1 cellular context compared by ENCODE assay signal in the genomic region with DNA sequence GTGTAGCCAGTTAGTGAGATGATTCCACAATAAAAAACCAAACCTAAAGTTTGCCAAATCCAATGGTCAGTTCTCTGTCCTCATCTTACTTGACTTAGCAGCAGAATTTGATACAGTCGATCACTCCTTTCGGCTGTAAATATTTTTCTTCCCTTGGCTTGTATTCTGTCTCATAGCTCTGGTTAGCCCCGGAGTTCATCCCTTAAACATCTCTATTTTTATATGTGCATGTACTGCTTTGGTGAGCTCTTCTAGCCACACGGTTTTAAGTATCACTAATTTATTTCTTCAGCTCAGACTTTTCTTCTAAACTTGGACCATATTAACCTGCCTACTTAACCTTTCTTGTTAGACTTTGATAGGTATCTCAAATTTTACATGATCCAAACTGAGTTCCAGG.
TF ChIP-seq lines count a peak whose summit lies in the region.

No MANE protein-coding gene starts in this region.

TF ChIP-seq in K562, 482 proteins besides CTCF, POLR2A, EP300 and RAD21:
- TF ChIP-seq KLF1 (tag; IDR thresholded peaks at IDR 0.05), result no peak
- TF ChIP-seq ZNF354B (CRISPR knock-in tag; IDR thresholded peaks at IDR 0.05), result no peak
- TF ChIP-seq ZNF561 (CRISPR knock-in tag; conservative IDR thresholded peaks at IDR 0.05), result no peak
- TF ChIP-seq ZNF699 (CRISPR knock-in tag; IDR thresholded peaks at IDR 0.05; ENCODE audit: insufficient replicate concordance), result no peak
- TF ChIP-seq ETV5 (CRISPR knock-in tag; IDR thresholded peaks at IDR 0.05; ENCODE audit: low read depth), result no peak
- TF ChIP-seq HMGN3 (IDR thresholded peaks at IDR 0.05; ENCODE audit: borderline replicate concordance, extremely low read depth, insufficient read length, low read depth, low read length), result no peak
- TF ChIP-seq, protein P1, sequence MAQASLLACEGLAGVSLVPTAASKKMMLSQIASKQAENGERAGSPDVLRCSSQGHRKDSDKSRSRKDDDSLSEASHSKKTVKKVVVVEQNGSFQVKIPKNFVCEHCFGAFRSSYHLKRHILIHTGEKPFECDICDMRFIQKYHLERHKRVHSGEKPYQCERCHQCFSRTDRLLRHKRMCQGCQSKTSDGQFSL (CRISPR knock-in tag; IDR thresholded peaks at IDR 0.05), result no peak
- TF ChIP-seq, protein P1 (tag; IDR thresholded peaks at IDR 0.05), result no peak
- no peak for TF ChIP-seq MEIS2 (IDR thresholded peaks at IDR 0.05; ENCODE audit: partially characterized antibody)
- TF ChIP-seq ZNF830 (CRISPR knock-in tag; IDR thresholded peaks at IDR 0.05), result no peak
- TF ChIP-seq NELFE (IDR thresholded peaks at IDR 0.05; ENCODE audit: insufficient read depth, insufficient read length), result no peak
- no peak for TF ChIP-seq SRSF7 (optimal IDR thresholded peaks at IDR 0.05; ENCODE audit: low read depth, low read length)
- no peak for TF ChIP-seq ZKSCAN1 (IDR thresholded peaks at IDR 0.05; ENCODE audit: low read depth, low read length)
- TF ChIP-seq, protein P2, sequence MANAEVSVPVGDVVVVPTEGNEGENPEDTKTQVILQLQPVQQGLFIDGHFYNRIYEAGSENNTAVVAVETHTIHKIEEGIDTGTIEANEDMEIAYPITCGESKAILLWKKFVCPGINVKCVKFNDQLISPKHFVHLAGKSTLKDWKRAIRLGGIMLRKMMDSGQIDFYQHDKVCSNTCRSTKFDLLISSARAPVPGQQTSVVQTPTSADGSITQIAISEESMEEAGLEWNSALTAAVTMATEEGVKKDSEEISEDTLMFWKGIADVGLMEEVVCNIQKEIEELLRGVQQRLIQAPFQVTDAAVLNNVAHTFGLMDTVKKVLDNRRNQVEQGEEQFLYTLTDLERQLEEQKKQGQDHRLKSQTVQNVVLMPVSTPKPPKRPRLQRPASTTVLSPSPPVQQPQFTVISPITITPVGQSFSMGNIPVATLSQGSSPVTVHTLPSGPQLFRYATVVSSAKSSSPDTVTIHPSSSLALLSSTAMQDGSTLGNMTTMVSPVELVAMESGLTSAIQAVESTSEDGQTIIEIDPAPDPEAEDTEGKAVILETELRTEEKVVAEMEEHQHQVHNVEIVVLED (CRISPR knock-in tag; IDR thresholded peaks at IDR 0.05), result no peak
- TF ChIP-seq ZBTB7A (IDR thresholded peaks at IDR 0.05; ENCODE audit: borderline replicate concordance, control insufficient read depth, low read depth, low read length), result no peak
- TF ChIP-seq, protein P3, sequence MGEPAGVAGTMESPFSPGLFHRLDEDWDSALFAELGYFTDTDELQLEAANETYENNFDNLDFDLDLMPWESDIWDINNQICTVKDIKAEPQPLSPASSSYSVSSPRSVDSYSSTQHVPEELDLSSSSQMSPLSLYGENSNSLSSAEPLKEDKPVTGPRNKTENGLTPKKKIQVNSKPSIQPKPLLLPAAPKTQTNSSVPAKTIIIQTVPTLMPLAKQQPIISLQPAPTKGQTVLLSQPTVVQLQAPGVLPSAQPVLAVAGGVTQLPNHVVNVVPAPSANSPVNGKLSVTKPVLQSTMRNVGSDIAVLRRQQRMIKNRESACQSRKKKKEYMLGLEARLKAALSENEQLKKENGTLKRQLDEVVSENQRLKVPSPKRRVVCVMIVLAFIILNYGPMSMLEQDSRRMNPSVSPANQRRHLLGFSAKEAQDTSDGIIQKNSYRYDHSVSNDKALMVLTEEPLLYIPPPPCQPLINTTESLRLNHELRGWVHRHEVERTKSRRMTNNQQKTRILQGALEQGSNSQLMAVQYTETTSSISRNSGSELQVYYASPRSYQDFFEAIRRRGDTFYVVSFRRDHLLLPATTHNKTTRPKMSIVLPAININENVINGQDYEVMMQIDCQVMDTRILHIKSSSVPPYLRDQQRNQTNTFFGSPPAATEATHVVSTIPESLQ (CRISPR knock-in tag; IDR thresholded peaks at IDR 0.05), result no peak
